In genomic region chr19:47095707-47096704, GRCh38 we compare ENCODE assay signal across 8 cellular contexts. TPM values are rescaled to one million over a fixed set of nuclear protein-coding genes. Genes with fewer than 3 reads are reported as not detected.
DNase-seq lines count a peak whose midpoint lies in the region; ATAC-seq, FAIRE-seq and TF ChIP-seq lines count a peak whose summit lies in the region.

No MANE protein-coding gene starts in this region.

- H3K27ac ChIP-seq in small intestine (ENCODE audit: low read depth in 1 of 2, low read length in 1 of 2) (peak overlapping the region; percentile 98), SJCRH30 (no peak overlapping the region), SK-N-SH (ENCODE audit: low read depth in 2 of 2, low read length in 1 of 2) (no peak overlapping the region; a peak in 1 of 4 replicates)

- CTCF ChIA-PET in activated CD8-positive, alpha-beta T cell treated with anti-CD3 and anti-CD28 coated beads for 36 hours (lab: Charles Lee): interaction anchor here (1.1 to 3.3 kb wide), 9 partner anchors 10 to 329 kb away, joined by 3 to 15 read pairs (median 3); no protein-coding TSS in a partner anchor
- CTCF ChIA-PET in SK-N-SH (lab: Yijun Ruan, JAX): interaction anchor here (0.9 to 2.9 kb wide), 7 partner anchors 12 to 104 kb away, joined by 3 to 15 read pairs (median 3); no protein-coding TSS in a partner anchor

- peaks cover 89% of the 10 kb centered on the region for H3K79me2 ChIP-seq in SK-N-SH (ENCODE audit: insufficient read depth)

- no peak for FAIRE-seq in small intestine (lab: Jason Lieb, UNC)

- peaks cover 45% of the 10 kb centered on the region for H3K36me3 Mint-ChIP-seq in activated CD8-positive, alpha-beta T cell treated with anti-CD3 and anti-CD28 coated beads for 36 hours (ENCODE audit: low read depth)

- H3K27me3 ChIP-seq in small intestine (ENCODE audit: control insufficient read depth in 2 of 2, insufficient read depth in 2 of 2, low read length in 2 of 2) (no peaks in the 10 kb centered on the region), SJCRH30 (no peaks in the 10 kb centered on the region), SK-N-SH (ENCODE audit: insufficient read depth) (no peaks in the 10 kb centered on the region)

- 21 to 59% (median 46%) methylated on average over 19 to 20 of the region's 20 CpGs for WGBS in small intestine, 3 donors
- WGBS in SK-N-SH (ENCODE audit: low lambda C conversion rate): 90% methylated on average over 20 of the region's 20 CpGs

- H3K9me3 Mint-ChIP-seq in activated CD8-positive, alpha-beta T cell treated with anti-CD3 and anti-CD28 coated beads for 36 hours: no peaks in the 10 kb centered on the region

- peaks cover 66% of the 10 kb centered on the region for H3K4me1 Mint-ChIP-seq in activated CD8-positive, alpha-beta T cell treated with anti-CD3 and anti-CD28 coated beads for 36 hours (ENCODE audit: low read depth)

- DNase-seq in HPDE6-E6E7 (ENCODE audit: extremely low spot score) (peak; percentile 90), cardiac septum (ENCODE audit: low spot score) (peak; percentile 82), small intestine (peak; percentile 100), SJCRH30 (no peak), SK-N-SH (no peak)
- DNase-seq in activated CD8-positive, alpha-beta T cell treated with anti-CD3 and anti-CD28 coated beads for 36 hours: peak; percentile 14

- H3K4me3 Mint-ChIP-seq in activated CD8-positive, alpha-beta T cell treated with anti-CD3 and anti-CD28 coated beads for 36 hours: peak overlapping the region; percentile 63

- no peak for ATAC-seq in activated CD8-positive, alpha-beta T cell treated with anti-CD3 and anti-CD28 coated beads for 36 hours
- ATAC-seq in GM21367 (IDR thresholded peaks at IDR 0.05; ENCODE audit: unreplicated experiment): no peak
- no peak for ATAC-seq in HG03432 (IDR thresholded peaks at IDR 0.05; ENCODE audit: unreplicated experiment)

- H3K4me3 ChIP-seq in small intestine (ENCODE audit: low read depth in 1 of 2, low read length in 2 of 2) (no peak overlapping the region), SJCRH30 (no peak overlapping the region), SK-N-SH (ENCODE audit: low read depth in 2 of 2, low read length in 1 of 2) (no peak overlapping the region)

- no peaks in the 10 kb centered on the region for H3K9me2 ChIP-seq in SK-N-SH

- TF ChIP-seq RAD21 in SK-N-SH (IDR thresholded peaks at IDR 0.05; ENCODE audit: low read length): no peak

- H3K4me2 ChIP-seq in SK-N-SH: no peak overlapping the region

- no peak overlapping the region for H2AFZ ChIP-seq in SK-N-SH (ENCODE audit: low read depth)

- no peaks in the 10 kb centered on the region for H3F3A ChIP-seq in SK-N-SH (replicated peaks; ENCODE audit: insufficient read depth)

- H3K9me3 ChIP-seq in small intestine (ENCODE audit: control insufficient read depth, low read depth): no peaks in the 10 kb centered on the region
- no peaks in the 10 kb centered on the region for H3K9me3 ChIP-seq in SJCRH30 (replicated peaks)
- H3K9me3 ChIP-seq in SK-N-SH: no peaks in the 10 kb centered on the region

- no peak for TF ChIP-seq CTCF in activated CD8-positive, alpha-beta T cell treated with anti-CD3 and anti-CD28 coated beads for 36 hours (IDR thresholded peaks at IDR 0.05)
- TF ChIP-seq CTCF in SK-N-SH (IDR thresholded peaks at IDR 0.05): no peak

- H3K27me3 Mint-ChIP-seq in activated CD8-positive, alpha-beta T cell treated with anti-CD3 and anti-CD28 coated beads for 36 hours: no peaks in the 10 kb centered on the region

- peaks cover 62% of the 10 kb centered on the region for H4K20me1 ChIP-seq in SK-N-SH (ENCODE audit: insufficient read depth)

- H3K4me1 ChIP-seq in small intestine (ENCODE audit: control insufficient read depth in 2 of 2, insufficient read depth in 1 of 2, low read depth in 1 of 2, low read length in 1 of 2) (peaks cover 11 to 24% of the 10 kb centered on the region in 2 donors), SJCRH30 (no peaks in the 10 kb centered on the region), SK-N-SH (ENCODE audit: control insufficient read depth in 1 of 2, insufficient read depth in 2 of 2, low read depth in 1 of 2, low read length in 1 of 2) (peaks cover 0 to 2% of the 10 kb centered on the region in 2 experiments; a peak in 1 of 4 replicates)

- no peak overlapping the region for H3K9ac ChIP-seq in SK-N-SH

- H3K36me3 ChIP-seq in small intestine (ENCODE audit: control insufficient read depth in 2 of 2, insufficient read depth in 2 of 2, low read length in 2 of 2): peaks cover 2 to 3% of the 10 kb centered on the region in 2 donors
- peaks cover 40% of the 10 kb centered on the region for H3K36me3 ChIP-seq in SJCRH30
- H3K36me3 ChIP-seq in SK-N-SH (replicated peaks in 1 of 2; ENCODE audit: control insufficient read depth in 1 of 2, insufficient read depth in 2 of 2, low read length in 1 of 2): peaks cover 19 to 21% of the 10 kb centered on the region in 2 experiments

- TF ChIP-seq EP300 in SK-N-SH (IDR thresholded peaks at IDR 0.05; ENCODE audit: borderline replicate concordance in 1 of 2, low read depth in 1 of 2, low read length in 1 of 2): no peak

- POLR2A ChIA-PET in activated CD8-positive, alpha-beta T cell treated with anti-CD3 and anti-CD28 coated beads for 36 hours (lab: Charles Lee): interaction anchor here (0.7 to 13.5 kb wide), 6 partner anchors 13 to 62 kb away, joined by 3 to 182 read pairs (median 4); partner anchors contain the start of genes SAE1, TMEM160 and ZC3H4
- POLR2A ChIA-PET in SK-N-SH (lab: Yijun Ruan, JAX): interaction anchor here (0.6 to 1.3 kb wide), 4 partner anchors 9 to 40 kb away, joined by 3 read pairs; partner anchors contain the start of gene ZC3H4

- intact Hi-C loops in activated CD8-positive, alpha-beta T cell treated with anti-CD3 and anti-CD28 coated beads for 36 hours (cut with micrococcal nuclease): loop anchor here (2.0 kb wide), 1 partner anchor 13 kb away; no protein-coding TSS in a partner anchor
- intact Hi-C loops in cardiac septum (cut with DNase I): loop anchor here (2.0 kb wide), 1 partner anchor 17 kb away; the partner anchor contains the start of gene ZC3H4

- peak overlapping the region; percentile 96 for H3K27ac Mint-ChIP-seq in activated CD8-positive, alpha-beta T cell treated with anti-CD3 and anti-CD28 coated beads for 36 hours

TF ChIP-seq in SK-N-SH, 30 proteins besides CTCF, POLR2A, EP300 and RAD21:
- TF ChIP-seq MAX (IDR thresholded peaks at IDR 0.05; ENCODE audit: low read depth): no peak
- no peak for TF ChIP-seq FOSL2 (IDR thresholded peaks at IDR 0.05; ENCODE audit: borderline replicate concordance, low read depth)
- TF ChIP-seq TEAD4 (IDR thresholded peaks at IDR 0.05; ENCODE audit: borderline replicate concordance, insufficient read depth): no peak
- no peak for TF ChIP-seq TCF12 (IDR thresholded peaks at IDR 0.05)
- no peak for TF ChIP-seq MEF2A (IDR thresholded peaks at IDR 0.05; ENCODE audit: borderline replicate concordance, low read depth)
- no peak for TF ChIP-seq YY1 (IDR thresholded peaks at IDR 0.05; ENCODE audit: low read depth)
- TF ChIP-seq GABPA (IDR thresholded peaks at IDR 0.05; ENCODE audit: low read depth): no peak
- TF ChIP-seq FOXM1 (IDR thresholded peaks at IDR 0.05; ENCODE audit: low read depth): no peak
- no peak for TF ChIP-seq CHD2 (IDR thresholded peaks at IDR 0.05; ENCODE audit: low read length, partially characterized antibody)
- no peak for TF ChIP-seq FOXJ3 (CRISPR knock-in tag; IDR thresholded peaks at IDR 0.05)
- no peak for TF ChIP-seq IRF3 (IDR thresholded peaks at IDR 0.05; ENCODE audit: low read depth, low read length)
- TF ChIP-seq RFX5 (IDR thresholded peaks at IDR 0.05; ENCODE audit: low read length): no peak
- TF ChIP-seq GATA2 (CRISPR knock-in tag; IDR thresholded peaks at IDR 0.05): no peak
- TF ChIP-seq EZH2phosphoT487 (IDR thresholded peaks at IDR 0.05; ENCODE audit: borderline replicate concordance, low read depth): no peak

RNA-seq across cellular contexts. Expression of gene ZC3H4, which starts 17.6 kb away (rescaled TPM):
- total RNA-seq in activated CD8-positive, alpha-beta T cell treated with anti-CD3 and anti-CD28 coated beads for 36 hours: 10 to 100 TPM; 68.5 to 70.2 TPM
- 28.1 TPM for total RNA-seq in cardiac septum
- polyA plus RNA-seq in small intestine (10 to 100 TPM in 2 of 3 donors, 1 to 10 TPM in 1; 7.3 to 18.0 (median 10.7) TPM), SK-N-SH (2012; rRNA removed) (3.9 and 7.6 TPM in 2 replicates)
- total RNA-seq in SJCRH30 (2014; rRNA removed; shearing (Covaris generic)): 19.4 and 21.2 TPM in 2 replicates
- polyA plus RNA-seq in SK-N-SH (2012; cell fraction: cytosol; rRNA removed): 4.6 and 5.7 TPM in 2 replicates
- 14.8 and 20.3 TPM in 2 replicates for polyA plus RNA-seq in SK-N-SH (2012; cell fraction: nucleus; rRNA removed)

RNA-seq across cellular contexts. Expression of gene SAE1, which starts 34.6 kb away (rescaled TPM):
- 100 to 1,000 TPM; 125 to 127 TPM for total RNA-seq in activated CD8-positive, alpha-beta T cell treated with anti-CD3 and anti-CD28 coated beads for 36 hours
- 45.0 TPM for total RNA-seq in cardiac septum
- polyA plus RNA-seq in small intestine: 10 to 100 TPM; 28.6 to 77.5 (median 34.9) TPM
- 202 and 219 TPM in 2 replicates for total RNA-seq in SJCRH30 (2014; rRNA removed; shearing (Covaris generic))
- polyA plus RNA-seq in SK-N-SH (2012; rRNA removed): 123 and 126 TPM in 2 replicates
- polyA plus RNA-seq in SK-N-SH (2012; cell fraction: cytosol; rRNA removed): 137 and 140 TPM in 2 replicates
- 44.7 and 62.7 TPM in 2 replicates for polyA plus RNA-seq in SK-N-SH (2012; cell fraction: nucleus; rRNA removed)

RNA-seq across cellular contexts. Expression of gene TMEM160, which starts 47.6 kb away (rescaled TPM):
- total RNA-seq in activated CD8-positive, alpha-beta T cell treated with anti-CD3 and anti-CD28 coated beads for 36 hours: 10 to 100 TPM; 61.2 to 61.5 TPM
- 31.1 TPM for total RNA-seq in cardiac septum
- polyA plus RNA-seq in small intestine (10 to 100 TPM in 2 of 3 donors, 1 to 10 TPM in 1; 5.1 to 70.3 (median 13.1) TPM), SK-N-SH (2012; rRNA removed) (33.0 and 40.1 TPM in 2 replicates)
- 22.6 and 28.8 TPM in 2 replicates for total RNA-seq in SJCRH30 (2014; rRNA removed; shearing (Covaris generic))
- polyA plus RNA-seq in SK-N-SH (2012; cell fraction: cytosol; rRNA removed): 16.8 and 26.2 TPM in 2 replicates
- 13.8 and 35.6 TPM in 2 replicates for polyA plus RNA-seq in SK-N-SH (2012; cell fraction: nucleus; rRNA removed)

Comparison
In these comparisons a context has a peak if more than half of its experiments do, and no peak if none do; other contexts are left out.
1. DNase-seq: peak in HPDE6-E6E7 (single experiment), activated CD8-positive, alpha-beta T cell treated with anti-CD3 and anti-CD28 coated beads for 36 hours (single experiment), cardiac septum (single experiment) and small intestine (single experiment); none in SJCRH30 (0 of 2) and SK-N-SH (single experiment).
2. H3K27ac ChIP-seq: peak in small intestine (2 of 2); none in SJCRH30 (single experiment) and SK-N-SH (0 of 2).